In genomic region chr4:3401436-3402171, GRCh38 we compare ENCODE assay signal across 24 cellular contexts. TPM values are rescaled to one million over a fixed set of nuclear protein-coding genes. Genes with fewer than 3 reads are reported as not detected.
DNase-seq lines count a peak whose midpoint lies in the region; ATAC-seq and TF ChIP-seq lines count a peak whose summit lies in the region.
"Had no signal": no experiment of that assay in that cellular context is flagged by ENCODE, and none has a peak within 500 bp of the region (broad histone marks: within the 10 kb centered on the region; RNA-seq: fewer than 3 reads in every experiment).

No MANE protein-coding gene starts in this region.

- TF ChIP-seq POLR2A in prostate gland (IDR thresholded peaks at IDR 0.05): peak; percentile 14

- H3K27me3 ChIP-seq in prostate gland (replicated peaks; ENCODE audit: insufficient read depth) (no peaks in the 10 kb centered on the region), colonic mucosa (no peaks in the 10 kb centered on the region)
- H3K27me3 ChIP-seq: pancreas had no signal

- H3K27ac Mint-ChIP-seq in activated CD4-positive, alpha-beta T cell treated with anti-CD3 and anti-CD28 coated beads for 36 hours: no peak overlapping the region
- H3K27ac Mint-ChIP-seq in activated T-helper 17 cell treated with anti-CD3 and anti-CD28 coated beads, Interleukin-2, amount 50 U/mL, for 72 hours: no peak overlapping the region
- H3K27ac Mint-ChIP-seq: H9, T-cell had no signal

- H3K36me3 Mint-ChIP-seq in activated CD4-positive, alpha-beta T cell treated with anti-CD3 and anti-CD28 coated beads for 36 hours (ENCODE audit: low read depth): no peaks in the 10 kb centered on the region
- no peaks in the 10 kb centered on the region for H3K36me3 Mint-ChIP-seq in activated T-helper 17 cell treated with anti-CD3 and anti-CD28 coated beads, Interleukin-2, amount 50 U/mL, for 72 hours (ENCODE audit: low read depth)

- peak; percentile 47 for ATAC-seq in activated CD4-positive, alpha-beta T cell treated with anti-CD3 and anti-CD28 coated beads for 36 hours
- peak; percentile 46 for ATAC-seq in activated T-helper 17 cell treated with anti-CD3 and anti-CD28 coated beads, Interleukin-2, amount 50 U/mL, for 72 hours (replicated peaks)
- ATAC-seq: T-cell had no signal

- H3K9me3 Mint-ChIP-seq in activated CD4-positive, alpha-beta T cell treated with anti-CD3 and anti-CD28 coated beads for 36 hours (ENCODE audit: low read depth): no peaks in the 10 kb centered on the region
- peaks cover under 1% of the 10 kb centered on the region for H3K9me3 Mint-ChIP-seq in activated T-helper 17 cell treated with anti-CD3 and anti-CD28 coated beads, Interleukin-2, amount 50 U/mL, for 72 hours

- H3K4me1 Mint-ChIP-seq in activated CD4-positive, alpha-beta T cell treated with anti-CD3 and anti-CD28 coated beads for 36 hours: no peaks in the 10 kb centered on the region
- H3K4me1 Mint-ChIP-seq in activated T-helper 17 cell treated with anti-CD3 and anti-CD28 coated beads, Interleukin-2, amount 50 U/mL, for 72 hours: no peaks in the 10 kb centered on the region
- H3K4me1 Mint-ChIP-seq: H9, T-cell had no signal

- DNase-seq in activated CD4-positive, alpha-beta T cell treated with anti-CD3 and anti-CD28 coated beads for 36 hours: peak; percentile 19
- DNase-seq in activated CD4-positive, alpha-beta T cell treated with anti-CD3 and anti-CD28 coated beads for 48 hours: no peak
- peak; percentile 64 for DNase-seq in HT1080 (ENCODE audit: low read depth)
- DNase-seq in prostate gland (ENCODE audit: low spot score): peak; percentile 77
- no peak for DNase-seq in NOMO-1 treated with dmso at 0.1 percent for 144 hours (lab: John Stamatoyannopoulos, UW; ENCODE audit: unreplicated experiment)
- DNase-seq in colonic mucosa: no peak
- no peak for DNase-seq in activated T-cell treated with anti-CD3 and anti-CD28 coated beads, Interleukin-2, amount 50 U/mL, for 48 hours
- DNase-seq: aorta; C1 segment of cervical spinal cord; H9; NCI-H1417; NCI-H2171; NCI-H748 treated with DMSO at 0.1 percent for 48 hours; pancreas; stimulated activated CD4-positive, alpha-beta T cell treated with anti-CD3 and anti-CD28 coated beads, Interleukin-4, amount 100 ng/mL, for 4 hours; stimulated activated CD8-positive, alpha-beta memory T cell treated with anti-CD3 and anti-CD28 coated beads, Interleukin-4, amount 100 ng/mL, for 48 hours; T-cell had no signal

- H3K9ac ChIP-seq in colonic mucosa (ENCODE audit: low read depth in 2 of 2, low read length in 2 of 2): no peak overlapping the region

- WGBS in prostate gland: 51% methylated on average over 22 of the region's 22 CpGs

- H3K4me3 ChIP-seq in prostate gland (no peak overlapping the region), colonic mucosa (no peak overlapping the region)
- H3K4me3 ChIP-seq: pancreas, thoracic aorta had no signal

- H3K9me3 ChIP-seq in prostate gland: no peaks in the 10 kb centered on the region
- no peaks in the 10 kb centered on the region for H3K9me3 ChIP-seq in colonic mucosa
- H3K9me3 ChIP-seq: pancreas, thoracic aorta had no signal

- no peaks in the 10 kb centered on the region for H3K27me3 Mint-ChIP-seq in activated CD4-positive, alpha-beta T cell treated with anti-CD3 and anti-CD28 coated beads for 36 hours
- peaks cover under 1% of the 10 kb centered on the region for H3K27me3 Mint-ChIP-seq in activated T-helper 17 cell treated with anti-CD3 and anti-CD28 coated beads, Interleukin-2, amount 50 U/mL, for 72 hours
- H3K27me3 Mint-ChIP-seq: dendritic cell treated with granulocyte-macrophage colony-stimulating factor and Interleukin-4, amounts not matched to agents 40 ng/mL and 50 ng/mL, for 4 days; T-cell had no signal

- H3K27ac ChIP-seq in prostate gland (peak overlapping the region in 1 of 2 donors; percentile 34), colonic mucosa (no peak overlapping the region)
- H3K27ac ChIP-seq: 22Rv1, epithelial cell of prostate, pancreas, VCaP had no signal

- H3K36me3 ChIP-seq in prostate gland (no peaks in the 10 kb centered on the region), colonic mucosa (no peaks in the 10 kb centered on the region)
- H3K36me3 ChIP-seq: pancreas, thoracic aorta had no signal

- TF ChIP-seq CTCF in prostate gland (IDR thresholded peaks at IDR 0.05) (no peak), colonic mucosa (IDR thresholded peaks at IDR 0.05) (no peak)

- H3K4me1 ChIP-seq in prostate gland (replicated peaks) (no peaks in the 10 kb centered on the region), colonic mucosa (no peaks in the 10 kb centered on the region)
- H3K4me1 ChIP-seq: pancreas had no signal

- intact Hi-C loops in activated CD4-positive, alpha-beta T cell treated with anti-CD3 and anti-CD28 coated beads for 36 hours (cut with DNase I, micrococcal nuclease): no loop called here
- intact Hi-C loops in prostate gland (cut with DNase I) (no loop called here), colonic mucosa (cut with DNase I) (no loop called here)

- POLR2A ChIA-PET in activated CD4-positive, alpha-beta T cell treated with anti-CD3 and anti-CD28 coated beads for 36 hours (lab: Charles Lee): no interaction called here

- H3K4me3 Mint-ChIP-seq in activated CD4-positive, alpha-beta T cell treated with anti-CD3 and anti-CD28 coated beads for 36 hours: no peak overlapping the region
- no peak overlapping the region for H3K4me3 Mint-ChIP-seq in activated T-helper 17 cell treated with anti-CD3 and anti-CD28 coated beads, Interleukin-2, amount 50 U/mL, for 72 hours
- H3K4me3 Mint-ChIP-seq: dendritic cell treated with granulocyte-macrophage colony-stimulating factor and Interleukin-4, amounts not matched to agents 40 ng/mL and 50 ng/mL, for 4 days; H9; T-cell had no signal

- CTCF ChIA-PET in activated CD4-positive, alpha-beta T cell treated with anti-CD3 and anti-CD28 coated beads for 36 hours (lab: Charles Lee): no interaction called here

RNA-seq across cellular contexts. Expression of gene HGFAC, which starts 40.2 kb away (rescaled TPM):
- not detected for total RNA-seq in activated CD4-positive, alpha-beta T cell treated with anti-CD3 and anti-CD28 coated beads for 36 hours
- total RNA-seq in HT1080 (2014; rRNA removed; shearing (Covaris generic)): not detected in 2 replicates
- polyA plus RNA-seq in HT1080 (2015; cell fraction: cytosol; rRNA removed): not detected in 2 replicates
- not detected in 2 replicates for polyA plus RNA-seq in HT1080 (2015; cell fraction: nucleus; rRNA removed)
- not detected for total RNA-seq in activated T-helper 17 cell treated with anti-CD3 and anti-CD28 coated beads, Interleukin-2, amount 50 U/mL, for 72 hours
- 1 to 10 TPM in 1 of 2 donors, under 1 TPM in 1; 0.27 to 1.9 TPM for total RNA-seq in prostate gland
- under 1 TPM in 1 of 2 donors, not detected in 1; 0.52 TPM for total RNA-seq in colonic mucosa
- total RNA-seq: RPMI7951 had no signal

Comparison
In these comparisons a context has a peak if more than half of its experiments do, and no peak if none do; other contexts are left out.
1. DNase-seq: peak in activated CD4-positive, alpha-beta T cell treated with anti-CD3 and anti-CD28 coated beads for 36 hours (single experiment), HT1080 (single experiment) and prostate gland (single experiment); none in activated CD4-positive, alpha-beta T cell treated with anti-CD3 and anti-CD28 coated beads for 48 hours (single experiment), NOMO-1 treated with dmso at 0.1 percent for 144 hours (single experiment), colonic mucosa (single experiment) and activated T-cell treated with anti-CD3 and anti-CD28 coated beads, Interleukin-2, amount 50 U/mL, for 48 hours (0 of 2).